ENCODE assay signal across 8 cellular contexts in genomic region chr17:385195-385835, GRCh38. TPM values are rescaled to one million over a fixed set of nuclear protein-coding genes. Genes with fewer than 3 reads are reported as not detected.
A peak's percentile ranks its signal among the peaks of the same experiment; 100 is the strongest.
DNase-seq lines count a peak whose midpoint lies in the region; TF ChIP-seq lines count a peak whose summit lies in the region.

No MANE protein-coding gene starts in this region.

- H3K27ac Mint-ChIP-seq in activated T-cell treated with anti-CD3 and anti-CD28 coated beads, Interleukin-2, amount 50 U/mL, for 24 hours: no peak overlapping the region

- peak overlapping the region; percentile 39; the same call in 1 of the 2 replicates for H3K27ac ChIP-seq in HEK293 (ENCODE audit: extremely low read depth, low read depth, low read length)

- no peaks in the 10 kb centered on the region for H3K36me3 Mint-ChIP-seq in activated T-cell treated with anti-CD3 and anti-CD28 coated beads, Interleukin-2, amount 50 U/mL, for 24 hours (ENCODE audit: low read depth)

- POLR2A ChIA-PET in HEK293 (lab: Yijun Ruan, JAX): no interaction called here

- H3K4me1 Mint-ChIP-seq in activated T-cell treated with anti-CD3 and anti-CD28 coated beads, Interleukin-2, amount 50 U/mL, for 24 hours (ENCODE audit: low read depth): peaks cover 15% of the 10 kb centered on the region

- H3K4me1 ChIP-seq in HEK293 (ENCODE audit: control insufficient read depth, insufficient read depth, low read length): peaks cover 7% of the 10 kb centered on the region; the same call in 1 of the 2 replicates

- no peak for TF ChIP-seq CTCF in AG10803 (conservative IDR thresholded peaks at IDR 0.05; ENCODE audit: low read length)
- TF ChIP-seq CTCF in HEK293 (tag by site-specific recombination; IDR thresholded peaks at IDR 0.05): no peak

- CTCF ChIA-PET in HEK293 (lab: Yijun Ruan, JAX): interaction anchor here (0.6 to 1.0 kb wide), 2 partner anchors 9 to 221 kb away, joined by 3 read pairs; no protein-coding TSS in a partner anchor

- intact Hi-C loops in posterior vena cava (cut with DNase I): loop anchor here (5.0 kb wide), 2 partner anchors 228 to 238 kb away; no protein-coding TSS in a partner anchor

- H3K36me3 ChIP-seq in HEK293 (ENCODE audit: control insufficient read depth in 2 of 2, insufficient read depth in 1 of 2, low read length in 2 of 2): no peaks in the 10 kb centered on the region

- H3K9me3 Mint-ChIP-seq in activated T-cell treated with anti-CD3 and anti-CD28 coated beads, Interleukin-2, amount 50 U/mL, for 24 hours: no peaks in the 10 kb centered on the region

- DNase-seq in AG10803 (ENCODE audit: low read depth) (no peak), glomerular visceral epithelial cell (ENCODE audit: extremely low spot score) (peak; percentile 37), posterior vena cava (ENCODE audit: low spot score) (peak; percentile 91), SK-N-DZ (ENCODE audit: low spot score) (no peak), NCI-H446 (lab: John Stamatoyannopoulos, UW) (no peak), NCI-H510A (lab: John Stamatoyannopoulos, UW) (no peak)
- DNase-seq in activated T-cell treated with anti-CD3 and anti-CD28 coated beads, Interleukin-2, amount 50 U/mL, for 24 hours: peak; percentile 57

- H3K4me3 Mint-ChIP-seq in activated T-cell treated with anti-CD3 and anti-CD28 coated beads, Interleukin-2, amount 50 U/mL, for 24 hours: peak overlapping the region; percentile 64

- H3K9me3 ChIP-seq in HEK293 (ENCODE audit: control insufficient read depth, insufficient read depth, low read depth, low read length): no peaks in the 10 kb centered on the region

- H3K4me3 ChIP-seq in AG10803 (ENCODE audit: low read length): peak overlapping the region; percentile 39
- peak overlapping the region; percentile 35 for H3K4me3 ChIP-seq in HEK293 (ENCODE audit: low read depth, low read length)

- H3K27me3 Mint-ChIP-seq in activated T-cell treated with anti-CD3 and anti-CD28 coated beads, Interleukin-2, amount 50 U/mL, for 24 hours: peaks cover 19% of the 10 kb centered on the region

TF ChIP-seq in HEK293, 187 proteins besides CTCF, POLR2A, EP300 and RAD21:
- peak; percentile 35 for TF ChIP-seq SP2 (tag by site-specific recombination; IDR thresholded peaks at IDR 0.05)
- no peak for TF ChIP-seq ZNF354C (tag by site-specific recombination; IDR thresholded peaks at IDR 0.05; ENCODE audit: borderline replicate concordance, low read depth)
- TF ChIP-seq SCRT1 (tag by site-specific recombination; IDR thresholded peaks at IDR 0.05; ENCODE audit: borderline replicate concordance): no peak
- TF ChIP-seq ZNF26 (tag by site-specific recombination; IDR thresholded peaks at IDR 0.05): no peak
- peak; percentile 18 for TF ChIP-seq ZBTB26 (tag by site-specific recombination; optimal IDR thresholded peaks at IDR 0.05)
- no peak for TF ChIP-seq ZNF132 (tag by site-specific recombination; IDR thresholded peaks at IDR 0.05; ENCODE audit: borderline replicate concordance)
- TF ChIP-seq PATZ1 (tag by site-specific recombination; IDR thresholded peaks at IDR 0.05): peak; percentile 48
- TF ChIP-seq SP3 (tag by site-specific recombination; IDR thresholded peaks at IDR 0.05): peak; percentile 22; the same call in 1 of the 2 replicates
- no peak for TF ChIP-seq ZNF426 (tag by site-specific recombination; IDR thresholded peaks at IDR 0.05)
- peak; percentile 64 for TF ChIP-seq GLIS2 (tag by site-specific recombination; IDR thresholded peaks at IDR 0.05)
- peak; percentile 70 for TF ChIP-seq ZNF600 (tag by site-specific recombination; IDR thresholded peaks at IDR 0.05)
- TF ChIP-seq ZNF768 (tag by site-specific recombination; IDR thresholded peaks at IDR 0.05): no peak
- TF ChIP-seq KLF10 (tag by site-specific recombination; IDR thresholded peaks at IDR 0.05): no peak
- TF ChIP-seq ZBTB7A (tag by site-specific recombination; IDR thresholded peaks at IDR 0.05; ENCODE audit: low read depth): 0 out of 2 replicates have a peak, but pooled peaks have one; percentile 63
- no peak for TF ChIP-seq BCL6B (tag by site-specific recombination; IDR thresholded peaks at IDR 0.05)
- 0 out of 2 replicates have a peak, but pooled peaks have one; percentile 25 for TF ChIP-seq ZBTB10 (tag by site-specific recombination; IDR thresholded peaks at IDR 0.05)
- TF ChIP-seq ZBTB20 (tag by site-specific recombination; IDR thresholded peaks at IDR 0.05): peak; percentile 30; the same call in 1 of the 2 replicates

RNA-seq across cellular contexts. Expression of gene RPH3AL, which starts 32.7 kb away (rescaled TPM):
- 10 to 100 TPM in 1 of 2 donors, 1 to 10 TPM in 1; 9.7 to 11.2 TPM for total RNA-seq in posterior vena cava
- 48.2 and 70.3 TPM in 2 replicates for polyA plus RNA-seq in SK-N-DZ (2014; cell fraction: cytosol; rRNA removed)
- polyA plus RNA-seq in SK-N-DZ (2014; cell fraction: nucleus; rRNA removed): 16.2 and 17.4 TPM in 2 replicates

Comparison
In these comparisons a context has a peak if more than half of its experiments do, and no peak if none do; other contexts are left out.
1. DNase-seq: peak in activated T-cell treated with anti-CD3 and anti-CD28 coated beads, Interleukin-2, amount 50 U/mL, for 24 hours (single experiment), glomerular visceral epithelial cell (single experiment) and posterior vena cava (single experiment); none in AG10803 (single experiment), SK-N-DZ (single experiment), NCI-H446 (0 of 2) and NCI-H510A (single experiment).